ENCODE assay signal across 7 cellular contexts in the genomic region with DNA sequence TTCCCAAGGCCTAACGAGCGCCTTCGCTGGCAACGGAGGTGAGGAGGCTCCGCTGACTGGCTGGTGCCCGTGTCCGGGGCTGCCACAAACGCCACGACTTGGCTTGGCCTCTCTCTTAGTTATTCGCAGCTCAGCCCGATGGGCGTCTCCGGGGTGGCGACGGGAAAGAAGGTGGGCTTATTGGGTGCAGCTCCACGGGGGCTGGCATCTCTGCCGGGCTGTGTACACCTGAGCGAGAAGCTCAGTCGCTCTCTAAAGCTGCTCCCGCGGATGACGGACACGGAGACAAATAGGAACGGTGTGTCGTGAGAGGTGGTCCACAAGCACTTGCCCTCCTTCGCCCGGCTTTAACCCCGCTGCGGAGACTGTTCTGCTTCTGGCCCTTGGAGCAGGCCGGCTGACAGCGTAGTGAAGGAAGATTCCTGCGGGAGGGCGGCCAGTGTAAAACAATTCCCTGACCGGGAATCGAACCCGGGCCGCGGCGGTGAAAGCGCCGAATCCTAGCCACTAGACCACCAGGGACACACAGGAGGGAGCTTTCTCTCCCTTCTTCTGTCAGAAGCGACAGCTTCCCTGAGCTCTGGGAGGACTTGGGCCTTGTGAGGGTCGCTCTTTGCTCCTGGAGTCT. TPM values are rescaled to one million over a fixed set of nuclear protein-coding genes. Genes with fewer than 3 reads are reported as not detected.
DNase-seq lines count a peak whose midpoint lies in the region; ATAC-seq and TF ChIP-seq lines count a peak whose summit lies in the region.
"Not testable (repeated sequence)": the region's sequence is repeated elsewhere in the genome, so short reads cannot be mapped to it uniquely, and the experiment has no call there.

No MANE protein-coding gene starts in this region.

- peak overlapping the region; percentile 87 for H3K4me3 Mint-ChIP-seq in GM23338
- peak overlapping the region; percentile 77 for H3K4me3 Mint-ChIP-seq in activated T-helper 17 cell treated with anti-CD3 and anti-CD28 coated beads, Interleukin-2, amount 50 U/mL, for 72 hours
- H3K4me3 Mint-ChIP-seq in nephron progenitor cell = peak overlapping the region; percentile 88

- not testable (repeated sequence) for H3F3A ChIP-seq in GM23338 (replicated peaks; ENCODE audit: low read depth)

- peak; percentile 90 for ATAC-seq in GM23338
- ATAC-seq in activated T-helper 17 cell treated with anti-CD3 and anti-CD28 coated beads, Interleukin-2, amount 50 U/mL, for 72 hours (replicated peaks) = peak; percentile 75

- H2AFZ ChIP-seq in GM23338 = not testable (repeated sequence)

- H3K9me3 Mint-ChIP-seq in GM23338; activated T-helper 17 cell treated with anti-CD3 and anti-CD28 coated beads, Interleukin-2, amount 50 U/mL, for 72 hours; nephron progenitor cell: not testable (repeated sequence)

- H3K4me1 ChIP-seq in GM23338 (ENCODE audit: insufficient read depth); Peyer's patch; ectodermal cell (ENCODE audit: control insufficient read depth, insufficient read depth, low read length); iPS DF 6.9 (ENCODE audit: control insufficient read depth, insufficient read depth, low read length): not testable (repeated sequence)

- TF ChIP-seq CTCF in GM23338 (conservative IDR thresholded peaks at IDR 0.05; ENCODE audit: low read depth in 2 of 2); Peyer's patch (IDR thresholded peaks at IDR 0.05); nephron progenitor cell (IDR thresholded peaks at IDR 0.05): not testable (repeated sequence)

- H3K27me3 Mint-ChIP-seq in GM23338 (ENCODE audit: insufficient read depth, low read depth, poor library complexity) = peaks cover 42% of the 10 kb centered on the region
- H3K27me3 Mint-ChIP-seq in activated T-helper 17 cell treated with anti-CD3 and anti-CD28 coated beads, Interleukin-2, amount 50 U/mL, for 72 hours = peaks cover 19% of the 10 kb centered on the region
- peaks cover 39% of the 10 kb centered on the region for H3K27me3 Mint-ChIP-seq in nephron progenitor cell (ENCODE audit: low read depth, poor library complexity)

- not testable (repeated sequence) for H3K36me3 Mint-ChIP-seq in GM23338 (ENCODE audit: low read depth); activated T-helper 17 cell treated with anti-CD3 and anti-CD28 coated beads, Interleukin-2, amount 50 U/mL, for 72 hours (ENCODE audit: low read depth); nephron progenitor cell (ENCODE audit: low read depth)

- not testable (repeated sequence) for H4K20me1 ChIP-seq in GM23338 (replicated peaks; ENCODE audit: insufficient read depth)

- TF ChIP-seq POLR2A in Peyer's patch (IDR thresholded peaks at IDR 0.05) = not testable (repeated sequence)

- H3K79me2 ChIP-seq in GM23338 (replicated peaks; ENCODE audit: insufficient read depth) = not testable (repeated sequence)

- H3K4me2 ChIP-seq in GM23338 = peak overlapping the region; percentile 92

- DNase-seq in GM23338 (ENCODE audit: low spot score) = peak; percentile 69
- DNase-seq in Peyer's patch = peak in 1 of 3 donors; percentile 70
- DNase-seq in iPS DF 6.9 (ENCODE audit: low read depth, low spot score) = peak; percentile 43
- DNase-seq in nephron progenitor cell = peak; percentile 95
- peak; percentile 66 to 69 for DNase-seq in stimulated activated CD4-positive, alpha-beta T cell treated with anti-CD3 and anti-CD28 coated beads, Interleukin-2, amount 100 ng/mL, for 48 hours

- not testable (repeated sequence) for H3K36me3 ChIP-seq in GM23338 (ENCODE audit: insufficient read depth); Peyer's patch; ectodermal cell (ENCODE audit: control insufficient read depth, insufficient read depth, low read length); iPS DF 6.9 (ENCODE audit: control insufficient read depth, insufficient read depth, low read length)

- WGBS in ectodermal cell, 2 experiments = 0 to 1% methylated on average over 31 of the region's 43 CpGs
- no CpG with 5 or more reads among the region's 43 CpGs for WGBS in iPS DF 6.9 (ENCODE audit: insufficient coverage, insufficient read length)

- H3K9me2 ChIP-seq in GM23338 (ENCODE audit: insufficient read depth) = not testable (repeated sequence)

- peaks cover 39% of the 10 kb centered on the region for H3K27me3 ChIP-seq in GM23338 (ENCODE audit: insufficient read depth)
- not testable (repeated sequence) for H3K27me3 ChIP-seq in Peyer's patch; iPS DF 6.9 (ENCODE audit: control insufficient read depth, insufficient read depth, low read length)
- peaks cover 48% of the 10 kb centered on the region for H3K27me3 ChIP-seq in ectodermal cell (ENCODE audit: control insufficient read depth, insufficient read depth, low read length, poor library complexity, severe bottlenecking)

- not testable (repeated sequence) for H3K27ac Mint-ChIP-seq in GM23338; activated T-helper 17 cell treated with anti-CD3 and anti-CD28 coated beads, Interleukin-2, amount 50 U/mL, for 72 hours
- H3K27ac Mint-ChIP-seq in nephron progenitor cell = peak overlapping the region; percentile 81

- H3K4me3 ChIP-seq in GM23338 (peak overlapping the region; percentile 87), Peyer's patch (peak overlapping the region in 3 of 4 donors; percentile 17 to 31 (median 26)), ectodermal cell (ENCODE audit: insufficient read depth, low read depth, low read length) (peak overlapping the region; percentile 46), iPS DF 6.9 (ENCODE audit: low read length) (peak overlapping the region; percentile 56; the same call in 1 of the 2 replicates)

- H3K4me1 Mint-ChIP-seq in GM23338 (peaks cover 26% of the 10 kb centered on the region), nephron progenitor cell (peaks cover 24% of the 10 kb centered on the region)
- not testable (repeated sequence) for H3K4me1 Mint-ChIP-seq in activated T-helper 17 cell treated with anti-CD3 and anti-CD28 coated beads, Interleukin-2, amount 50 U/mL, for 72 hours

- not testable (repeated sequence) for H3K27ac ChIP-seq in GM23338 (ENCODE audit: low read depth); Peyer's patch; ectodermal cell (ENCODE audit: insufficient read depth, low read depth, low read length, poor library complexity, severe bottlenecking); iPS DF 6.9 (ENCODE audit: low read length)

- not testable (repeated sequence) for H3K9me3 ChIP-seq in Peyer's patch; ectodermal cell (ENCODE audit: control insufficient read depth, low read length); iPS DF 6.9 (ENCODE audit: control insufficient read depth, insufficient read depth, low read length)

RNA-seq across cellular contexts. Expression of a gene that starts 20.9 kb away (rescaled TPM):
- total RNA-seq in GM23338 (2014; rRNA removed; shearing (Covaris generic)) = under 0.01 TPM in 1 of 2 replicates, not detected in the other
- not detected in 2 replicates for polyA plus RNA-seq in GM23338 (2016; fragmentation: Nextera tagmentation; extraction: Ambion mirVana)
- under 1 TPM; under 0.01 TPM for total RNA-seq in Peyer's patch
- 1,000 to 10,000 TPM; 1,202 to 2,371 TPM for total RNA-seq in activated T-helper 17 cell treated with anti-CD3 and anti-CD28 coated beads, Interleukin-2, amount 50 U/mL, for 72 hours
- 2,448 TPM for polyA plus RNA-seq in ectodermal cell (2013, experiment 1 of 4)
- 3,281 TPM for polyA plus RNA-seq in ectodermal cell (2013, experiment 2 of 4)
- polyA plus RNA-seq in ectodermal cell (2013, experiment 3 of 4) = 16,052 TPM
- 9,026 TPM for polyA plus RNA-seq in ectodermal cell (2013, experiment 4 of 4)

Comparison
In these comparisons a context has a peak if more than half of its experiments do, and no peak if none do; other contexts are left out.
1. H3K4me3 ChIP-seq: peak in every context shown above with its lines; median percentile 87 in GM23338; 56 in iPS DF 6.9; 46 in ectodermal cell; 26 in Peyer's patch.
2. RNA of a gene that starts 20.9 kb away (total RNA-seq): 1,202 to 2,371 TPM in activated T-helper 17 cell treated with anti-CD3 and anti-CD28 coated beads, Interleukin-2, amount 50 U/mL, for 72 hours; under 0.01 TPM in GM23338 and under 0.01 TPM in Peyer's patch; every median in the first group is over 1,000 times any median in the second.
3. Peak in every context shown above with its lines, with median percentiles within 50 percentile points of each other: H3K4me3 Mint-ChIP-seq.